20 cellular contexts compared by ENCODE assay signal in the genomic region with DNA sequence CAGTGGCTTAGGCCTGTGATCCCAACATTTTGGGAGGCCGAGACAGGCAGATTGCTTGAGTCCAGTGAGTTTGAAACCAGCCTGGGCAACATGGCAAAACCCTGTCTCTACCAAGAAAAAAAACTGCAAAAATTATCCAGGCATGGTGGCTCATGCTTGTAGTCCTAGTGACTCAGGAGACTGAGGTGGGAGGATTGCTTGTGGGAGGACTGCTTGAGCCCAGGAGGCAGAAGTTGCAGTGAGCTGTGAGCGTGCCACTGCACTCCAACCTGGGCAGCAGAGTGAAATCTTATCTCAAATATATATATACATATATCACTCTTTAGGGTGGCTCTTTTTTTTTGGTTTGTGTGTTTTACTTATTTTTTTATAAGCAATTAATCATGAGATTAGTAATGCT.
DNase-seq lines count a peak whose midpoint lies in the region; ATAC-seq, FAIRE-seq and TF ChIP-seq lines count a peak whose summit lies in the region.
"Had no signal": no experiment of that assay in that cellular context is flagged by ENCODE, and none has a peak within 500 bp of the region (broad histone marks: within the 10 kb centered on the region; RNA-seq: fewer than 3 reads in every experiment).

No MANE protein-coding gene starts in this region.

- TF ChIP-seq CTCF in Caco-2 (IDR thresholded peaks at IDR 0.05; ENCODE audit: insufficient read depth in 1 of 2, low read depth in 1 of 2, low read length in 1 of 2, severe bottlenecking in 1 of 2, unreplicated experiment in 1 of 2), result no peak
- no peak for TF ChIP-seq CTCF in stomach (IDR thresholded peaks at IDR 0.05)
- TF ChIP-seq CTCF in tibial artery (IDR thresholded peaks at IDR 0.05), result no peak

- H3K27ac ChIP-seq in stomach (peak overlapping the region in 4 of 5 donors; percentile 47 to 65 (median 60)), tibial artery (no peak overlapping the region)
- H3K27ac ChIP-seq: C4-2B had no signal

- CTCF ChIA-PET in Caco-2 (lab: Charles Lee), result interaction anchor here (1.7 to 2.3 kb wide), 2 partner anchors 11 to 35 kb away, joined by 3 to 19 read pairs; no protein-coding TSS in a partner anchor

- TF ChIP-seq POLR2A in stomach (IDR thresholded peaks at IDR 0.05), result no peak

- POLR2A ChIA-PET in Caco-2 (lab: Charles Lee), result no interaction called here

- peaks cover 47% of the 10 kb centered on the region for H3K4me1 Mint-ChIP-seq in Caco-2 (ENCODE audit: low read depth, unreplicated experiment)
- H3K4me1 Mint-ChIP-seq: CD4-positive, alpha-beta memory T cell; GM23338 had no signal

- no peaks in the 10 kb centered on the region for H3K27me3 Mint-ChIP-seq in Caco-2 (ENCODE audit: insufficient read depth, unreplicated experiment)
- H3K27me3 Mint-ChIP-seq: CD4-positive, alpha-beta memory T cell had no signal

- H3K36me3 ChIP-seq in Caco-2 (ENCODE audit: control insufficient read depth, insufficient read depth, low read length) (no peaks in the 10 kb centered on the region), stomach (no peaks in the 10 kb centered on the region), tibial artery (no peaks in the 10 kb centered on the region)
- H3K36me3 ChIP-seq: BE2C had no signal

- no peak for TF ChIP-seq EP300 in stomach (IDR thresholded peaks at IDR 0.05)

- ATAC-seq in HG03378 (IDR thresholded peaks at IDR 0.05; ENCODE audit: unreplicated experiment), result no peak
- ATAC-seq: GM23338, K562 had no signal

- H3K4me3 ChIP-seq in Caco-2 (ENCODE audit: low read depth, low read length), result no peak overlapping the region
- H3K4me3 ChIP-seq in stomach, result no peak overlapping the region
- H3K4me3 ChIP-seq in tibial artery, result no peak overlapping the region
- H3K4me3 ChIP-seq: GM23338, K562 had no signal

- H3K27ac Mint-ChIP-seq in Caco-2 (ENCODE audit: unreplicated experiment), result peak overlapping the region; percentile 86
- H3K27ac Mint-ChIP-seq: CD4-positive, alpha-beta memory T cell; GM23338 had no signal

- FAIRE-seq in RCC 7860 (lab: Jason Lieb, UNC), result peak; percentile 67
- FAIRE-seq: A204.1, D721Med, G401.6, GM12891, K562 had no signal

- H3K4me1 ChIP-seq in Caco-2 (peaks cover 77% of the 10 kb centered on the region), stomach (peaks cover 0 to 14% (median 2%) of the 10 kb centered on the region in 4 donors), tibial artery (no peaks in the 10 kb centered on the region)

- 72 to 78% (median 75%) methylated on average over 2 of the region's 2 CpGs for WGBS in stomach, 5 donors

- no peaks in the 10 kb centered on the region for H3K9me3 Mint-ChIP-seq in Caco-2 (ENCODE audit: unreplicated experiment)

- peak overlapping the region; percentile 43 for H3K4me3 Mint-ChIP-seq in Caco-2 (ENCODE audit: unreplicated experiment)
- H3K4me3 Mint-ChIP-seq: CD4-positive, alpha-beta memory T cell; GM23338 had no signal

- no peak for DNase-seq in Caco-2
- DNase-seq in RCC 7860 (ENCODE audit: low spot score), result peak; percentile 62
- DNase-seq in left kidney (ENCODE audit: low read depth, low spot score), result peak; percentile 44
- no peak for DNase-seq in stomach
- DNase-seq in tibial artery, result no peak
- no peak for DNase-seq in NK-92 treated with Interleukin-12 subunit alpha and Interleukin-12 subunit beta, amount 100 ng/mL, for 24 hours (lab: John Stamatoyannopoulos, UW)
- DNase-seq: BE2C; CD4-positive, alpha-beta memory T cell; DMS153; DMS79 treated with DMSO at 0.1 percent for 48 hours; EL; H7 had no signal

- H3K27me3 ChIP-seq in Caco-2 (replicated peaks; ENCODE audit: control insufficient read depth, insufficient read depth, low read length) (no peaks in the 10 kb centered on the region), stomach (no peaks in the 10 kb centered on the region), tibial artery (no peaks in the 10 kb centered on the region)
- H3K27me3 ChIP-seq: BE2C had no signal

- peaks cover 7% of the 10 kb centered on the region for H3K9me3 ChIP-seq in Caco-2
- H3K9me3 ChIP-seq in stomach, result no peaks in the 10 kb centered on the region
- no peaks in the 10 kb centered on the region for H3K9me3 ChIP-seq in tibial artery
- H3K9me3 ChIP-seq: BE2C had no signal

- no TSS peak for BruUV-seq in Caco-2 (replicated peaks; lab: Mats Ljungman, UMichigan)

- H3K36me3 Mint-ChIP-seq in Caco-2 (ENCODE audit: insufficient read depth, unreplicated experiment), result peaks cover 43% of the 10 kb centered on the region
- H3K36me3 Mint-ChIP-seq: CD4-positive, alpha-beta memory T cell had no signal

- intact Hi-C loops in Caco-2 (cut with micrococcal nuclease; ENCODE audit: unreplicated experiment) (no loop called here), stomach (cut with DNase I; ENCODE audit: low total_unique reads) (no loop called here), tibial artery (cut with DNase I; ENCODE audit: low total_unique reads) (no loop called here)

Comparison
In these comparisons a context has a peak if more than half of its experiments do, and no peak if none do; other contexts are left out.
1. DNase-seq: peak in RCC 7860 (single experiment) and left kidney (single experiment); none in Caco-2 (0 of 2), stomach (single experiment), tibial artery (0 of 2) and NK-92 treated with Interleukin-12 subunit alpha and Interleukin-12 subunit beta, amount 100 ng/mL, for 24 hours (single experiment).
2. H3K27ac ChIP-seq: peak in stomach (4 of 5); none in tibial artery (0 of 2).